In genomic region chr1:80910426-80910825, GRCh38 we compare ENCODE assay signal across 34 cellular contexts.
"Had no signal": no experiment of that assay in that cellular context is flagged by ENCODE, and none has a peak within 500 bp of the region (broad histone marks: within the 10 kb centered on the region; RNA-seq: fewer than 3 reads in every experiment).

No MANE protein-coding gene starts in this region.

- H3K27ac ChIP-seq: body of pancreas, breast epithelium, Peyer's patch, SJSA1, WERI-Rb-1 had no signal

- H3K27me3 ChIP-seq: body of pancreas, breast epithelium, Peyer's patch, SJSA1 had no signal

- H3K9me3 Mint-ChIP-seq: activated CD4-positive, alpha-beta T cell treated with anti-CD3 and anti-CD28 coated beads, Interleukin-2, amount 10 ng/mL, durations not matched to agents 24 days and 14 days had no signal

- H3K27ac Mint-ChIP-seq: activated CD4-positive, alpha-beta T cell treated with anti-CD3 and anti-CD28 coated beads, Interleukin-2, amount 10 ng/mL, durations not matched to agents 24 days and 14 days; activated CD8-positive, alpha-beta T cell treated with anti-CD3 and anti-CD28 coated beads for 36 hours; activated naive CD8-positive, alpha-beta T cell treated with anti-CD3 and anti-CD28 coated beads for 36 hours; activated T-cell treated with anti-CD3 and anti-CD28 coated beads, Interleukin-2, amount 50 U/mL, for 72 hours; activated T-helper 17 cell treated with anti-CD3 and anti-CD28 coated beads, Interleukin-2, amount 50 U/mL, for 72 hours had no signal

- H3K4me1 ChIP-seq: body of pancreas, breast epithelium, Peyer's patch, SJSA1 had no signal

- H3K4me1 Mint-ChIP-seq: activated CD4-positive, alpha-beta T cell treated with anti-CD3 and anti-CD28 coated beads, Interleukin-2, amount 10 ng/mL, durations not matched to agents 24 days and 14 days; activated naive CD8-positive, alpha-beta T cell treated with anti-CD3 and anti-CD28 coated beads for 36 hours; activated T-helper 17 cell treated with anti-CD3 and anti-CD28 coated beads, Interleukin-2, amount 50 U/mL, for 72 hours had no signal

- DNase-seq: activated CD4-positive, alpha-beta T cell treated with anti-CD3 and anti-CD28 coated beads for 1 hour; activated CD4-positive, alpha-beta T cell treated with anti-CD3 and anti-CD28 coated beads, Interleukin-2, amount 10 ng/mL, durations not matched to agents 24 days and 14 days; activated CD4-positive, alpha-beta T cell treated with anti-CD3 and anti-CD28 coated beads, Interleukin-2, amount 50 U/mL, for 4 hours; activated CD4-positive, CD25-positive, alpha-beta regulatory T cell; activated CD8-positive, alpha-beta T cell treated with anti-CD3 and anti-CD28 coated beads for 36 hours; activated effector memory CD4-positive, alpha-beta T cell treated with anti-CD3 and anti-CD28 coated beads, Interleukin-2, amount 50 U/mL, for 16 hours; activated naive CD4-positive, alpha-beta T cell; activated naive CD4-positive, alpha-beta T cell treated with anti-CD3 and anti-CD28 coated beads, Interleukin-2, amount 50 U/mL, for 16 hours; activated naive CD8-positive, alpha-beta T cell treated with anti-CD3 and anti-CD28 coated beads for 36 hours; activated T-cell treated with anti-CD3 and anti-CD28 coated beads, Interleukin-2, amount 50 U/mL, for 1 hour; activated T-cell treated with anti-CD3 and anti-CD28 coated beads, Interleukin-2, amount 50 U/mL, for 72 hours; amygdala; body of pancreas; Karpas-422; KBM-7; NCI-H1105; NCI-H1417 treated with DMSO at 0.1 percent for 48 hours; NCI-H187 treated with DMSO at 0.1 percent for 48 hours; NCI-H2081; NCI-H2171 treated with DMSO at 0.1 percent for 48 hours; NCI-H2227 treated with DMSO at 0.1 percent for 48 hours; NCI-H446; NCI-H524; NCI-H69; NK-92 treated with Interleukin-12 subunit alpha and Interleukin-12 subunit beta, amount 100 ng/mL, for 24 hours; PC-3; Peyer's patch; RPMI8226; SHP77 treated with DMSO at 0.1 percent for 48 hours; T1000; WERI-Rb-1 had no signal

- H3K27me3 Mint-ChIP-seq: activated CD4-positive, alpha-beta T cell treated with anti-CD3 and anti-CD28 coated beads, Interleukin-2, amount 10 ng/mL, durations not matched to agents 24 days and 14 days; activated CD8-positive, alpha-beta T cell treated with anti-CD3 and anti-CD28 coated beads for 36 hours; activated naive CD8-positive, alpha-beta T cell treated with anti-CD3 and anti-CD28 coated beads for 36 hours; activated T-helper 17 cell treated with anti-CD3 and anti-CD28 coated beads, Interleukin-2, amount 50 U/mL, for 72 hours had no signal

- H3K36me3 Mint-ChIP-seq: activated naive CD8-positive, alpha-beta T cell treated with anti-CD3 and anti-CD28 coated beads for 36 hours had no signal

- ATAC-seq: activated CD8-positive, alpha-beta T cell treated with anti-CD3 and anti-CD28 coated beads for 36 hours; activated T-cell treated with anti-CD3 and anti-CD28 coated beads, Interleukin-2, amount 50 U/mL, for 72 hours; activated T-helper 17 cell treated with anti-CD3 and anti-CD28 coated beads, Interleukin-2, amount 50 U/mL, for 72 hours; body of pancreas; PC-3 had no signal

- H3K9me3 ChIP-seq: body of pancreas, breast epithelium, Peyer's patch, SJSA1 had no signal

- H3K36me3 ChIP-seq: breast epithelium, Peyer's patch, SJSA1, WERI-Rb-1 had no signal

- H3K4me3 Mint-ChIP-seq: activated CD4-positive, alpha-beta T cell treated with anti-CD3 and anti-CD28 coated beads, Interleukin-2, amount 10 ng/mL, durations not matched to agents 24 days and 14 days; activated CD8-positive, alpha-beta T cell treated with anti-CD3 and anti-CD28 coated beads for 36 hours; activated naive CD8-positive, alpha-beta T cell treated with anti-CD3 and anti-CD28 coated beads for 36 hours; activated T-cell treated with anti-CD3 and anti-CD28 coated beads, Interleukin-2, amount 50 U/mL, for 72 hours; activated T-helper 17 cell treated with anti-CD3 and anti-CD28 coated beads, Interleukin-2, amount 50 U/mL, for 72 hours had no signal

- H3K4me3 ChIP-seq: body of pancreas, breast epithelium, Peyer's patch, SJSA1 had no signal
